2 cellular contexts compared by ENCODE assay signal in the genomic region with DNA sequence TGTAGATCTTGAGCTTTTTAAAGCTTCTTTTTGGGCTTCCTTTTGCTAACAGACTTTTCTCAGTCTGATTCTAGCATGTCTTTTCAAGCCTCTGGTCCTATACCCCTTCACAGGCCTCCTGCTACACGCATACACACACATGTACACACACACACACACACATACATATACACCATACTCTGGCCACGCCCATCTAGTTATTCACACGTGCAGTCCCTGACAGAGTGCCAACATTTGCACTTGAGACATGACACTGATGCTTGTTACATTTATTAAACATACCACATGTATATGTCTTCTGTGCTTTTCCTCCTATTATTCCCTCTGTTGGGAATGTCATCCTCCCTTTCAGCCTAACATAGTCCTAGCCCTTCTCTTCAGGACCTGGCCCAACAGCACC.
TF ChIP-seq lines count a peak whose summit lies in the region.

No MANE protein-coding gene starts in this region.

TF ChIP-seq in SK-N-SH, 30 proteins besides CTCF, POLR2A, EP300 and RAD21:
- TF ChIP-seq ELF1 (IDR thresholded peaks at IDR 0.05) (no peak), JUND (IDR thresholded peaks at IDR 0.05) (no peak), GATA2 (CRISPR knock-in tag; IDR thresholded peaks at IDR 0.05) (no peak), RCOR1 (IDR thresholded peaks at IDR 0.05; ENCODE audit: low read length) (no peak), CHD2 (IDR thresholded peaks at IDR 0.05; ENCODE audit: low read length, partially characterized antibody) (no peak), RXRA (IDR thresholded peaks at IDR 0.05; ENCODE audit: borderline replicate concordance, low read depth) (no peak), FOSL2 (IDR thresholded peaks at IDR 0.05; ENCODE audit: borderline replicate concordance, low read depth) (no peak), SIN3A (IDR thresholded peaks at IDR 0.05; ENCODE audit: borderline replicate concordance, low read depth, low read length) (no peak), MEF2A (IDR thresholded peaks at IDR 0.05; ENCODE audit: borderline replicate concordance, low read depth) (no peak), YY1 (IDR thresholded peaks at IDR 0.05; ENCODE audit: low read depth) (no peak), POLR2AphosphoS5 (IDR thresholded peaks at IDR 0.05; ENCODE audit: low read depth, low read length) (no peak), SMC3 (IDR thresholded peaks at IDR 0.05; ENCODE audit: low read depth, low read length) (no peak), NRF1 (IDR thresholded peaks at IDR 0.05; ENCODE audit: low read depth, low read length) (no peak), RFX5 (IDR thresholded peaks at IDR 0.05; ENCODE audit: low read length) (no peak), FOXJ3 (CRISPR knock-in tag; IDR thresholded peaks at IDR 0.05) (no peak), MXI1 (IDR thresholded peaks at IDR 0.05; ENCODE audit: low read depth, low read length) (no peak), TEAD4 (IDR thresholded peaks at IDR 0.05; ENCODE audit: borderline replicate concordance, insufficient read depth) (no peak)
- TF ChIP-seq, protein P1, sequence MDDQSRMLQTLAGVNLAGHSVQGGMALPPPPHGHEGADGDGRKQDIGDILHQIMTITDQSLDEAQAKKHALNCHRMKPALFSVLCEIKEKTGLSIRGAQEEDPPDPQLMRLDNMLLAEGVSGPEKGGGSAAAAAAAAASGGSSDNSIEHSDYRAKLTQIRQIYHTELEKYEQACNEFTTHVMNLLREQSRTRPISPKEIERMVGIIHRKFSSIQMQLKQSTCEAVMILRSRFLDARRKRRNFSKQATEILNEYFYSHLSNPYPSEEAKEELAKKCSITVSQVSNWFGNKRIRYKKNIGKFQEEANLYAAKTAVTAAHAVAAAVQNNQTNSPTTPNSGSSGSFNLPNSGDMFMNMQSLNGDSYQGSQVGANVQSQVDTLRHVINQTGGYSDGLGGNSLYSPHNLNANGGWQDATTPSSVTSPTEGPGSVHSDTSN (IDR thresholded peaks at IDR 0.05): no peak
- TF ChIP-seq, protein P2, sequence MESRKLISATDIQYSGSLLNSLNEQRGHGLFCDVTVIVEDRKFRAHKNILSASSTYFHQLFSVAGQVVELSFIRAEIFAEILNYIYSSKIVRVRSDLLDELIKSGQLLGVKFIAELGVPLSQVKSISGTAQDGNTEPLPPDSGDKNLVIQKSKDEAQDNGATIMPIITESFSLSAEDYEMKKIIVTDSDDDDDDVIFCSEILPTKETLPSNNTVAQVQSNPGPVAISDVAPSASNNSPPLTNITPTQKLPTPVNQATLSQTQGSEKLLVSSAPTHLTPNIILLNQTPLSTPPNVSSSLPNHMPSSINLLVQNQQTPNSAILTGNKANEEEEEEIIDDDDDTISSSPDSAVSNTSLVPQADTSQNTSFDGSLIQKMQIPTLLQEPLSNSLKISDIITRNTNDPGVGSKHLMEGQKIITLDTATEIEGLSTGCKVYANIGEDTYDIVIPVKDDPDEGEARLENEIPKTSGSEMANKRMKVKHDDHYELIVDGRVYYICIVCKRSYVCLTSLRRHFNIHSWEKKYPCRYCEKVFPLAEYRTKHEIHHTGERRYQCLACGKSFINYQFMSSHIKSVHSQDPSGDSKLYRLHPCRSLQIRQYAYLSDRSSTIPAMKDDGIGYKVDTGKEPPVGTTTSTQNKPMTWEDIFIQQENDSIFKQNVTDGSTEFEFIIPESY (IDR thresholded peaks at IDR 0.05; ENCODE audit: borderline replicate concordance, low read depth): no peak

TF ChIP-seq in SK-N-SH treated with all-trans-retinoic acid at 6 μM for 48 hours, 23 proteins besides CTCF, POLR2A, EP300 and RAD21:
- TF ChIP-seq BACH2 (CRISPR knock-in tag; IDR thresholded peaks at IDR 0.05; ENCODE audit: borderline replicate concordance) (no peak), CSDC2 (CRISPR knock-in tag; IDR thresholded peaks at IDR 0.05) (no peak), TOX (CRISPR knock-in tag; IDR thresholded peaks at IDR 0.05; ENCODE audit: borderline replicate concordance) (no peak), RARB (CRISPR knock-in tag; IDR thresholded peaks at IDR 0.05) (no peak), ZNF70 (CRISPR knock-in tag; IDR thresholded peaks at IDR 0.05) (no peak), SNAI2 (CRISPR knock-in tag; IDR thresholded peaks at IDR 0.05) (no peak), ZFP30 (CRISPR knock-in tag; IDR thresholded peaks at IDR 0.05) (no peak), PPARA (CRISPR knock-in tag; IDR thresholded peaks at IDR 0.05; ENCODE audit: borderline replicate concordance) (no peak), OSR1 (CRISPR knock-in tag; IDR thresholded peaks at IDR 0.05) (no peak), TCF4 (CRISPR knock-in tag; IDR thresholded peaks at IDR 0.05; ENCODE audit: borderline replicate concordance) (no peak), ZNF8 (CRISPR knock-in tag; IDR thresholded peaks at IDR 0.05) (no peak)
- TF ChIP-seq, protein P3, sequence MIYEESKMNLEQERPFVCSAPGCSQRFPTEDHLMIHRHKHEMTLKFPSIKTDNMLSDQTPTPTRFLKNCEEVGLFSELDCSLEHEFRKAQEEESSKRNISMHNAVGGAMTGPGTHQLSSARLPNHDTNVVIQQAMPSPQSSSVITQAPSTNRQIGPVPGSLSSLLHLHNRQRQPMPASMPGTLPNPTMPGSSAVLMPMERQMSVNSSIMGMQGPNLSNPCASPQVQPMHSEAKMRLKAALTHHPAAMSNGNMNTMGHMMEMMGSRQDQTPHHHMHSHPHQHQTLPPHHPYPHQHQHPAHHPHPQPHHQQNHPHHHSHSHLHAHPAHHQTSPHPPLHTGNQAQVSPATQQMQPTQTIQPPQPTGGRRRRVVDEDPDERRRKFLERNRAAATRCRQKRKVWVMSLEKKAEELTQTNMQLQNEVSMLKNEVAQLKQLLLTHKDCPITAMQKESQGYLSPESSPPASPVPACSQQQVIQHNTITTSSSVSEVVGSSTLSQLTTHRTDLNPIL (CRISPR knock-in tag; IDR thresholded peaks at IDR 0.05; ENCODE audit: low read depth): no peak
TF ChIP-seq in SK-N-SH treated with all-trans-retinoic acid at 6 μM for 48 hours: peak in this region for 0.
